Comparison of ENCODE assay signal across 21 cellular contexts in genomic region chr7:39089194-39089593, GRCh38.
"Had no signal": no experiment of that assay in that cellular context is flagged by ENCODE, and none has a peak within 500 bp of the region (broad histone marks: within the 10 kb centered on the region; RNA-seq: fewer than 3 reads in every experiment).

No MANE protein-coding gene starts in this region.

- H3K9me3 Mint-ChIP-seq: immature natural killer cell; memory B cell; natural killer cell treated with Interleukin-12 subunit alpha and Interleukin-12 subunit beta and Interleukin-15 and Interleukin-18, amount 100 ng/mL, for 72 hours; type B pancreatic cell had no signal

- H3K27ac Mint-ChIP-seq: immature natural killer cell; memory B cell; natural killer cell treated with Interleukin-12 subunit alpha and Interleukin-12 subunit beta and Interleukin-15 and Interleukin-18, amount 100 ng/mL, for 72 hours; type B pancreatic cell had no signal

- DNase-seq: cortex of kidney; effector memory CD4-positive, alpha-beta T cell; immature natural killer cell; kidney; left cardiac atrium; left ventricle myocardium inferior; lower lobe of right lung; midbrain; posterior cingulate gyrus; small intestine; stimulated activated CD4-positive, alpha-beta T cell treated with anti-CD3 and anti-CD28 coated beads, Interleukin-12 subunit alpha, Interleukin-12 subunit beta, amount 100 ng/mL, for 4 hours; stimulated activated naive CD4-positive, alpha-beta T cell; stomach; substantia nigra; thyroid gland; uterus had no signal

- H3K4me3 Mint-ChIP-seq: immature natural killer cell; memory B cell; natural killer cell treated with Interleukin-12 subunit alpha and Interleukin-12 subunit beta and Interleukin-15 and Interleukin-18, amount 100 ng/mL, for 72 hours; type B pancreatic cell had no signal

- H3K9me3 ChIP-seq: left ventricle myocardium inferior, lower lobe of right lung, right atrium auricular region, stomach, thyroid gland, uterus had no signal

- ATAC-seq: esophagus mucosa; left cardiac atrium; lower lobe of right lung; natural killer cell treated with Interleukin-12 subunit alpha and Interleukin-12 subunit beta and Interleukin-15 and Interleukin-18, amount 100 ng/mL, for 72 hours had no signal

- H3K36me3 Mint-ChIP-seq: immature natural killer cell; memory B cell; natural killer cell treated with Interleukin-12 subunit alpha and Interleukin-12 subunit beta and Interleukin-15 and Interleukin-18, amount 100 ng/mL, for 72 hours; type B pancreatic cell had no signal

- H3K4me1 Mint-ChIP-seq: immature natural killer cell, memory B cell had no signal

- H3K27ac ChIP-seq: left ventricle myocardium inferior, lower lobe of right lung, right atrium auricular region, stomach, thyroid gland, uterus had no signal

- H3K4me1 ChIP-seq: lower lobe of right lung, right atrium auricular region, stomach, thyroid gland, uterus had no signal

- H3K27me3 ChIP-seq: right atrium auricular region, thyroid gland, uterus had no signal

- H3K36me3 ChIP-seq: left ventricle myocardium inferior, lower lobe of right lung, right atrium auricular region, stomach, thyroid gland, uterus had no signal

- H3K4me3 ChIP-seq: left ventricle myocardium inferior, lower lobe of right lung, right atrium auricular region, stomach, thyroid gland, uterus had no signal
